Comparison of ENCODE assay signal across 1 cellular context in the genomic region with DNA sequence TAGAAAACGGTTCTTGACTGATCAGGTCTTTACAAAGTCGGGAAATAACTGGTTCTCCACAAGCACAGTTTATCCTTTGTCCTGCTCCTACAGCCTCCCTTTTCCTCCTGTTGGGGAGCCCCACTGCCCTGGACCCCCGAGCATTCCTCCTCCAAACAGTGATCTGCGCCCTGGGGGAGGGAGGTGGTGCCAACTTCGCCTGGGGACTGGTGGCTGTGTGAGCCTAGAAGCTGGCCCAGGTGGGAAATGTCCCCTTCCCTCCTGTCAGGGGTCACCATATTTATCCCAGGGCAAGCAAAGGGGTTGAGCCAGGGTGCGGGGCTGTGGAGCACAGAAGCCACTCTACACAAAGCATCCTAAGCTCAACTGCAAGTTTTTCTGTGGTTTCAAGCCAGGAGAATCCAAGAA.
TF ChIP-seq lines count a peak whose summit lies in the region.

No MANE protein-coding gene starts in this region.

TF ChIP-seq in K562, 482 proteins besides CTCF, POLR2A, EP300 and RAD21:
- TF ChIP-seq, protein P1, sequence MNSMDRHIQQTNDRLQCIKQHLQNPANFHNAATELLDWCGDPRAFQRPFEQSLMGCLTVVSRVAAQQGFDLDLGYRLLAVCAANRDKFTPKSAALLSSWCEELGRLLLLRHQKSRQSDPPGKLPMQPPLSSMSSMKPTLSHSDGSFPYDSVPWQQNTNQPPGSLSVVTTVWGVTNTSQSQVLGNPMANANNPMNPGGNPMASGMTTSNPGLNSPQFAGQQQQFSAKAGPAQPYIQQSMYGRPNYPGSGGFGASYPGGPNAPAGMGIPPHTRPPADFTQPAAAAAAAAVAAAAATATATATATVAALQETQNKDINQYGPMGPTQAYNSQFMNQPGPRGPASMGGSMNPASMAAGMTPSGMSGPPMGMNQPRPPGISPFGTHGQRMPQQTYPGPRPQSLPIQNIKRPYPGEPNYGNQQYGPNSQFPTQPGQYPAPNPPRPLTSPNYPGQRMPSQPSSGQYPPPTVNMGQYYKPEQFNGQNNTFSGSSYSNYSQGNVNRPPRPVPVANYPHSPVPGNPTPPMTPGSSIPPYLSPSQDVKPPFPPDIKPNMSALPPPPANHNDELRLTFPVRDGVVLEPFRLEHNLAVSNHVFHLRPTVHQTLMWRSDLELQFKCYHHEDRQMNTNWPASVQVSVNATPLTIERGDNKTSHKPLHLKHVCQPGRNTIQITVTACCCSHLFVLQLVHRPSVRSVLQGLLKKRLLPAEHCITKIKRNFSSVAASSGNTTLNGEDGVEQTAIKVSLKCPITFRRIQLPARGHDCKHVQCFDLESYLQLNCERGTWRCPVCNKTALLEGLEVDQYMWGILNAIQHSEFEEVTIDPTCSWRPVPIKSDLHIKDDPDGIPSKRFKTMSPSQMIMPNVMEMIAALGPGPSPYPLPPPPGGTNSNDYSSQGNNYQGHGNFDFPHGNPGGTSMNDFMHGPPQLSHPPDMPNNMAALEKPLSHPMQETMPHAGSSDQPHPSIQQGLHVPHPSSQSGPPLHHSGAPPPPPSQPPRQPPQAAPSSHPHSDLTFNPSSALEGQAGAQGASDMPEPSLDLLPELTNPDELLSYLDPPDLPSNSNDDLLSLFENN (IDR thresholded peaks at IDR 0.05; ENCODE audit: low read depth in 2 of 2, low read length in 2 of 2) = no peak
- peak; percentile 70 for TF ChIP-seq POLR2G (IDR thresholded peaks at IDR 0.05; ENCODE audit: low read depth, low read length)
